ENCODE assay signal across 19 cellular contexts in the genomic region with DNA sequence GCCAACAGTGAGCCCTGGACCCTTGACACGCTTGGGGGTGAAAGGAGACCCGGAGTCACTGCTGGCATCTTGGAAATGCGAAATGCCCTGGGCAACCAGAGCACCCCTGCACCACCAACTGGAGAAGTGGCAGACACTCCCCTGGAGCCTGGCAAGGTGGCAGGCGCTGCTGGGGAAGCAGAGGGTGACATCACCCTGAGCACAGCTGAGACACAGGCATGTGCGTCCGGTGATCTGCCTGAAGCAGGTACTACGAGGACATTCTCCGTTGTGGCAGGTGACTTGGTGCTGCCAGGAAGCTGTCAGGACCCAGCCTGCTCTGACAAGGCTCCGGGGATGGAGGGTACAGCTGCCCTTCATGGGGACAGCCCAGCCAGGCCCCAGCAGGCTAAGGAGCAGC.
A peak's percentile ranks its signal among the peaks of the same experiment; 100 is the strongest.
DNase-seq lines count a peak whose midpoint lies in the region; ATAC-seq, FAIRE-seq and TF ChIP-seq lines count a peak whose summit lies in the region.
"Had no signal": no experiment of that assay in that cellular context is flagged by ENCODE, and none has a peak within 500 bp of the region (broad histone marks: within the 10 kb centered on the region; RNA-seq: fewer than 3 reads in every experiment).

No MANE protein-coding gene starts in this region.

- TF ChIP-seq POLR2A in vagina (IDR thresholded peaks at IDR 0.05) = no peak

- H3K9me3 ChIP-seq in neuronal stem cell (replicated peaks in 1 of 2; ENCODE audit: control insufficient read depth in 2 of 2, insufficient read depth in 1 of 2, low read depth in 1 of 2, low read length in 2 of 2) (no peaks in the 10 kb centered on the region), vagina (no peaks in the 10 kb centered on the region)

- peak; percentile 34 for ATAC-seq in left ventricle myocardium superior
- ATAC-seq in Right ventricle myocardium superior (ENCODE audit: poor library complexity) = no peak
- ATAC-seq: SK-N-SH treated with all-trans-retinoic acid at 6 μM for 48 hours had no signal

- H3K4me2 ChIP-seq in neuronal stem cell (ENCODE audit: insufficient read depth, low read length, poor library complexity, severe bottlenecking) = no peak overlapping the region

- H3K23ac ChIP-seq in neuronal stem cell (ENCODE audit: low read depth, low read length, poor library complexity) = no peak overlapping the region

- H4K91ac ChIP-seq in neuronal stem cell (ENCODE audit: low read depth, low read length, poor library complexity) = no peak overlapping the region

- TF ChIP-seq CTCF in bronchial epithelial cell (IDR thresholded peaks at IDR 0.05; ENCODE audit: insufficient read depth, low read length, severe bottlenecking) (no peak), vagina (IDR thresholded peaks at IDR 0.05) (no peak)

- H2AK5ac ChIP-seq in neuronal stem cell (ENCODE audit: low read depth, low read length) = no peak overlapping the region

- H3K27ac ChIP-seq in neuronal stem cell (replicated peaks; ENCODE audit: low read length) (no peak overlapping the region), vagina (peak overlapping the region; percentile 66), caudate nucleus (ENCODE audit: low read depth, low read length) (no peak overlapping the region)

- H3K36me3 ChIP-seq in bronchial epithelial cell (ENCODE audit: control insufficient read depth, insufficient read depth, low read length) = peaks cover 3% of the 10 kb centered on the region
- H3K36me3 ChIP-seq in neuronal stem cell (replicated peaks in 1 of 2; ENCODE audit: control insufficient read depth in 2 of 2, insufficient read depth in 2 of 2, low read length in 2 of 2) = peaks cover 0 to 22% of the 10 kb centered on the region in 2 donors
- no peaks in the 10 kb centered on the region for H3K36me3 ChIP-seq in vagina

- no peak overlapping the region for H2BK12ac ChIP-seq in neuronal stem cell (ENCODE audit: low read length)

- H2BK120ac ChIP-seq in neuronal stem cell (ENCODE audit: low read depth, low read length) = no peak overlapping the region

- H3K18ac ChIP-seq in neuronal stem cell (ENCODE audit: low read length) = peak overlapping the region; percentile 57

- no CpG with 5 or more reads among the region's 9 CpGs for WGBS in neuronal stem cell (ENCODE audit: extremely low coverage in 2 of 2, insufficient read length in 2 of 2, insufficient replicate concordance in 1 of 2), 2 donors

- DNase-seq in left ventricle myocardium superior = no peak
- no peak for DNase-seq in Right ventricle myocardium superior
- peak; percentile 48 for DNase-seq in bronchial epithelial cell (ENCODE audit: low read depth)
- DNase-seq in neuronal stem cell (ENCODE audit: low spot score) = no peak
- no peak for DNase-seq in vagina (ENCODE audit: extremely low spot score in 2 of 2)
- no peak for DNase-seq in activated gamma-delta T cell (lab: John Stamatoyannopoulos, UW)
- DNase-seq in caudate nucleus (lab: John Stamatoyannopoulos, UW) = no peak
- no peak for DNase-seq in inferior parietal cortex (ENCODE audit: extremely low spot score)
- DNase-seq: CD4-positive, alpha-beta T cell; DMS79; H7; KG1; MV-4-11; NCI-H1694 treated with DMSO at 0.1 percent for 48 hours; SHP77 treated with DMSO at 0.1 percent for 48 hours had no signal

- H3K14ac ChIP-seq in neuronal stem cell (ENCODE audit: low read length) = peak overlapping the region; percentile 38

- intact Hi-C loops in left ventricle myocardium superior (cut with micrococcal nuclease) (no loop called here), Right ventricle myocardium superior (cut with DNase I) (no loop called here), vagina (cut with DNase I) (no loop called here)

- no peaks in the 10 kb centered on the region for H3K79me1 ChIP-seq in neuronal stem cell (ENCODE audit: low read depth, low read length)

- H3K27me3 ChIP-seq in bronchial epithelial cell (ENCODE audit: control insufficient read depth, insufficient read depth, low read length) = no peaks in the 10 kb centered on the region
- no peaks in the 10 kb centered on the region for H3K27me3 ChIP-seq in neuronal stem cell (ENCODE audit: control insufficient read depth in 3 of 3, insufficient read depth in 3 of 3, low read depth in 1 of 3, low read length in 3 of 3)
- H3K27me3 ChIP-seq in vagina = no peaks in the 10 kb centered on the region

- H4K8ac ChIP-seq in neuronal stem cell (ENCODE audit: low read depth, low read length) = no peak overlapping the region

- no peak overlapping the region for H3K4ac ChIP-seq in neuronal stem cell (ENCODE audit: low read length)

- H2AFZ ChIP-seq in neuronal stem cell (ENCODE audit: low read length) = no peak overlapping the region

- H3K4me1 ChIP-seq in neuronal stem cell (ENCODE audit: control insufficient read depth in 2 of 2, insufficient read depth in 1 of 2, low read depth in 1 of 2, low read length in 2 of 2) = peaks cover 0 to 2% of the 10 kb centered on the region in 2 donors
- peaks cover 8% of the 10 kb centered on the region for H3K4me1 ChIP-seq in vagina

- peak; percentile 28 for FAIRE-seq in bronchial epithelial cell (lab: Jason Lieb, UNC)
- FAIRE-seq: A204.1, GM12892, RCC 7860 had no signal

- H3K9ac ChIP-seq in neuronal stem cell (ENCODE audit: low read depth, low read length, poor library complexity) = no peak overlapping the region

- peak overlapping the region; percentile 29 for H2BK5ac ChIP-seq in neuronal stem cell (ENCODE audit: low read length)

- no peak overlapping the region for H2BK15ac ChIP-seq in neuronal stem cell (ENCODE audit: low read length)

- no peak overlapping the region for H3K4me3 ChIP-seq in bronchial epithelial cell (ENCODE audit: low read depth, low read length)
- no peak overlapping the region for H3K4me3 ChIP-seq in neuronal stem cell (ENCODE audit: low read length in 2 of 2)
- no peak overlapping the region for H3K4me3 ChIP-seq in vagina
